ENCODE assay signal across 14 cellular contexts in the genomic region with DNA sequence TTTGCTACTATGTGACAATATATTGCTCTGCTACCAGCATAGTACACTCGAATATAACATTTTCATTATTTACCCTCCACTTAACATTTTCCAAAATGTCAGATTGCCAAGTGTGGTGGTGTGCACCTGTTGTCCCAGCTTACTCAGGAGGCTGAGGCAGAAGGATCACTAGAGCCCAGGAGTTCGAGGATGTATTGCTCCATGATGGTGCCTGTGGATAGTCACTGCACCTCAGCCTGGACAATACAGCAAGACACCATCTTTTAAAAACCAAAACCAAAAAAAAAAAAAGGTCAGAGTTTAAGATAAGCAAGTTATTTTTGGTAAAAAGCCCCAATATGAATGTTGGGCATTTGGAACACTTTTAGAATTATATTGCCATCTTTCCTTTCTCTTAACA.
DNase-seq lines count a peak whose midpoint lies in the region; ATAC-seq and TF ChIP-seq lines count a peak whose summit lies in the region.
"Had no signal": no experiment of that assay in that cellular context is flagged by ENCODE, and none has a peak within 500 bp of the region (broad histone marks: within the 10 kb centered on the region; RNA-seq: fewer than 3 reads in every experiment).

No MANE protein-coding gene starts in this region.

- ATAC-seq in natural killer cell (no peak), WTC11 (no peak), SK-N-SH treated with all-trans-retinoic acid at 6 μM for 48 hours (no peak)
- no peak for ATAC-seq in natural killer cell treated with Interleukin-12 subunit alpha and Interleukin-12 subunit beta and Interleukin-15 and Interleukin-18, amount 100 ng/mL, for 72 hours
- ATAC-seq: GM23338, HCT116 had no signal

- intact Hi-C loops in natural killer cell (cut with micrococcal nuclease) = loop anchor here (5.0 kb wide), 1 partner anchor 35 kb away; no protein-coding TSS in a partner anchor

- no peaks in the 10 kb centered on the region for H3K9me3 ChIP-seq in osteoblast (ENCODE audit: low read depth, low read length)
- H3K9me3 ChIP-seq in suprapubic skin = no peaks in the 10 kb centered on the region
- H3K9me3 ChIP-seq: Caco-2 had no signal

- CTCF ChIA-PET in WTC11 (lab: Charles Lee) = no interaction called here

- H3K9me3 Mint-ChIP-seq in natural killer cell = no peaks in the 10 kb centered on the region
- H3K9me3 Mint-ChIP-seq in natural killer cell treated with Interleukin-12 subunit alpha and Interleukin-12 subunit beta and Interleukin-15 and Interleukin-18, amount 100 ng/mL, for 72 hours = no peaks in the 10 kb centered on the region
- no peaks in the 10 kb centered on the region for H3K9me3 Mint-ChIP-seq in WTC11
- H3K9me3 Mint-ChIP-seq: GM23338, H9 had no signal

- H3K27me3 ChIP-seq in osteoblast (ENCODE audit: insufficient read depth, low read length) = no peaks in the 10 kb centered on the region
- no peaks in the 10 kb centered on the region for H3K27me3 ChIP-seq in suprapubic skin

- H3K4me3 ChIP-seq in osteoblast (ENCODE audit: insufficient read depth, low read length) (no peak overlapping the region), suprapubic skin (no peak overlapping the region)
- H3K4me3 ChIP-seq: GM23338 had no signal

- TF ChIP-seq CTCF in natural killer cell (IDR thresholded peaks at IDR 0.05) = no peak
- TF ChIP-seq CTCF in WTC11 (IDR thresholded peaks at IDR 0.05) = no peak
- no peak for TF ChIP-seq CTCF in osteoblast (IDR thresholded peaks at IDR 0.05; ENCODE audit: extremely low read depth, low read depth, low read length)
- no peak for TF ChIP-seq CTCF in suprapubic skin (IDR thresholded peaks at IDR 0.05)

- no peaks in the 10 kb centered on the region for H3K36me3 ChIP-seq in osteoblast (ENCODE audit: insufficient read depth, low read length)
- peaks cover 27% of the 10 kb centered on the region for H3K36me3 ChIP-seq in suprapubic skin

- POLR2A ChIA-PET in WTC11 (lab: Charles Lee) = no interaction called here

- H3K4me2 ChIP-seq in osteoblast (ENCODE audit: insufficient read depth, low read length) = no peak overlapping the region
- H3K4me2 ChIP-seq: GM23338 had no signal

- TF ChIP-seq EP300 in suprapubic skin (IDR thresholded peaks at IDR 0.05) = no peak

- peak overlapping the region; percentile 77 for H3K4me3 Mint-ChIP-seq in natural killer cell
- H3K4me3 Mint-ChIP-seq in natural killer cell treated with Interleukin-12 subunit alpha and Interleukin-12 subunit beta and Interleukin-15 and Interleukin-18, amount 100 ng/mL, for 72 hours = no peak overlapping the region
- H3K4me3 Mint-ChIP-seq in WTC11 = no peak overlapping the region
- H3K4me3 Mint-ChIP-seq: GM23338, H9 had no signal

- TF ChIP-seq POLR2A in suprapubic skin (IDR thresholded peaks at IDR 0.05) = no peak

- H3K4me1 ChIP-seq in osteoblast (ENCODE audit: insufficient read depth, low read length) = no peaks in the 10 kb centered on the region
- no peaks in the 10 kb centered on the region for H3K4me1 ChIP-seq in suprapubic skin
- H3K4me1 ChIP-seq: Caco-2 had no signal

- no peak overlapping the region for H2AFZ ChIP-seq in osteoblast (ENCODE audit: low read length)
- H2AFZ ChIP-seq: GM23338 had no signal

- peaks cover 30% of the 10 kb centered on the region for H3K36me3 Mint-ChIP-seq in natural killer cell
- peaks cover 30% of the 10 kb centered on the region for H3K36me3 Mint-ChIP-seq in natural killer cell treated with Interleukin-12 subunit alpha and Interleukin-12 subunit beta and Interleukin-15 and Interleukin-18, amount 100 ng/mL, for 72 hours
- peaks cover 33% of the 10 kb centered on the region for H3K36me3 Mint-ChIP-seq in WTC11

- H3K4me1 Mint-ChIP-seq in natural killer cell = peaks cover 60 to 74% of the 10 kb centered on the region in 2 donors
- H3K4me1 Mint-ChIP-seq in natural killer cell treated with Interleukin-12 subunit alpha and Interleukin-12 subunit beta and Interleukin-15 and Interleukin-18, amount 100 ng/mL, for 72 hours (ENCODE audit: low read depth in 2 of 2) = peaks cover 46 to 54% of the 10 kb centered on the region in 2 donors
- no peaks in the 10 kb centered on the region for H3K4me1 Mint-ChIP-seq in WTC11
- H3K4me1 Mint-ChIP-seq: GM23338, H9 had no signal

- DNase-seq in natural killer cell = no peak
- no peak for DNase-seq in natural killer cell treated with Interleukin-12 subunit alpha and Interleukin-12 subunit beta and Interleukin-15 and Interleukin-18, amount 100 ng/mL, for 72 hours (ENCODE audit: low spot score)
- DNase-seq in WTC11 (ENCODE audit: low spot score) = no peak
- DNase-seq in osteoblast (ENCODE audit: insufficient read length, low spot score, missing footprints) = peak; percentile 8
- no peak for DNase-seq in suprapubic skin (ENCODE audit: low spot score in 2 of 2)
- DNase-seq: C1 segment of cervical spinal cord; Caco-2; CD4-positive, alpha-beta memory T cell; DMS153; DND-41; H9 had no signal

- no peaks in the 10 kb centered on the region for H4K20me1 ChIP-seq in osteoblast (ENCODE audit: insufficient read depth, low read length)

- 91% methylated on average over 2 of the region's 2 CpGs for WGBS in suprapubic skin

- peak overlapping the region; percentile 83 to 97 for H3K27ac Mint-ChIP-seq in natural killer cell
- H3K27ac Mint-ChIP-seq in natural killer cell treated with Interleukin-12 subunit alpha and Interleukin-12 subunit beta and Interleukin-15 and Interleukin-18, amount 100 ng/mL, for 72 hours = peak overlapping the region in 1 of 2 donors; percentile 90
- no peak overlapping the region for H3K27ac Mint-ChIP-seq in WTC11
- H3K27ac Mint-ChIP-seq: GM23338, H9 had no signal

- H3K27ac ChIP-seq in osteoblast (ENCODE audit: low read depth, low read length) (no peak overlapping the region), suprapubic skin (no peak overlapping the region)

- no peaks in the 10 kb centered on the region for H3K27me3 Mint-ChIP-seq in natural killer cell (ENCODE audit: low read depth in 2 of 2)
- H3K27me3 Mint-ChIP-seq in natural killer cell treated with Interleukin-12 subunit alpha and Interleukin-12 subunit beta and Interleukin-15 and Interleukin-18, amount 100 ng/mL, for 72 hours = no peaks in the 10 kb centered on the region
- H3K27me3 Mint-ChIP-seq in WTC11 (ENCODE audit: low read depth) = no peaks in the 10 kb centered on the region
- H3K27me3 Mint-ChIP-seq: CD4-positive, alpha-beta memory T cell had no signal

- H3K79me2 ChIP-seq in osteoblast (ENCODE audit: insufficient read depth, low read length) = no peaks in the 10 kb centered on the region

TF ChIP-seq in WTC11, 78 proteins besides CTCF, POLR2A, EP300 and RAD21:
- TF ChIP-seq ZNF219 (CRISPR knock-in tag; IDR thresholded peaks at IDR 0.05; ENCODE audit: borderline replicate concordance) (no peak), ZNF121 (CRISPR knock-in tag; IDR thresholded peaks at IDR 0.05) (peak; percentile 37; the same call in 1 of the 2 replicates)

TF ChIP-seq in SK-N-SH treated with all-trans-retinoic acid at 6 μM for 48 hours, 23 proteins besides CTCF, POLR2A, EP300 and RAD21:
- no peak for TF ChIP-seq ZNF565 (CRISPR knock-in tag; conservative IDR thresholded peaks at IDR 0.05; ENCODE audit: low read depth)
- TF ChIP-seq ISL1 (CRISPR knock-in tag; IDR thresholded peaks at IDR 0.05) = no peak
- no peak for TF ChIP-seq ZNF8 (CRISPR knock-in tag; IDR thresholded peaks at IDR 0.05)
- TF ChIP-seq RARB (CRISPR knock-in tag; IDR thresholded peaks at IDR 0.05) = no peak
- no peak for TF ChIP-seq ZNF70 (CRISPR knock-in tag; IDR thresholded peaks at IDR 0.05)
- TF ChIP-seq SNAI2 (CRISPR knock-in tag; IDR thresholded peaks at IDR 0.05) = no peak
- TF ChIP-seq BACH2 (CRISPR knock-in tag; IDR thresholded peaks at IDR 0.05; ENCODE audit: borderline replicate concordance) = no peak
- no peak for TF ChIP-seq PPARA (CRISPR knock-in tag; IDR thresholded peaks at IDR 0.05; ENCODE audit: borderline replicate concordance)
- TF ChIP-seq TOX (CRISPR knock-in tag; IDR thresholded peaks at IDR 0.05; ENCODE audit: borderline replicate concordance) = no peak
